1 cellular context compared by ENCODE assay signal in the genomic region with DNA sequence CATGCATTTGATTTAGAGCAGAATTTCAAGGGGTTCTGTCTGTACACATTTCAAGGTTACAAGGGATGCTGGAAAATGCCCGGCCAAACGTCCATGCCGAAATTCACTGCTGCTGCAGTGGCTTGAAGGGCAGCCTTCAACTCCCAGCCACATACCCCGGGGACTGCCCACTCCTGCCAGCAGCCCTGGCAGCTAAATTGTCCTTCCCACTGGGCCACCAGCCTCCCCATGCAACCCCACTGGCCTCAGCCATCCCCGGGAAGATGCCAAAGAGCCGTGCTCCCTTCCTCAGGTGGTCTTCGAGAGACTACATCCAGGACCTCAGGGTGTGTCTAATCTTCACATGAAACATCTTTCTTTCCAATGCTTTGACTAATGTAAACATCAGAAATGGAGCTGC.
TF ChIP-seq lines count a peak whose summit lies in the region.

No MANE protein-coding gene starts in this region.

TF ChIP-seq in H1, 55 proteins besides CTCF, POLR2A, EP300 and RAD21:
- TF ChIP-seq POLR2AphosphoS5 (IDR thresholded peaks at IDR 0.05; ENCODE audit: low read depth, low read length): no peak
- TF ChIP-seq KDM5A (IDR thresholded peaks at IDR 0.05; ENCODE audit: low read length): no peak
- TF ChIP-seq CEBPB (IDR thresholded peaks at IDR 0.05; ENCODE audit: low read depth, low read length): no peak
- TF ChIP-seq TAF1 (IDR thresholded peaks at IDR 0.05; ENCODE audit: low read depth, low read length): no peak
- TF ChIP-seq CTBP2 (IDR thresholded peaks at IDR 0.05; ENCODE audit: borderline replicate concordance, insufficient read depth, insufficient read length, low read length): no peak
- no peak for TF ChIP-seq MAFK (IDR thresholded peaks at IDR 0.05; ENCODE audit: low read depth, low read length)
- TF ChIP-seq CHD1 (IDR thresholded peaks at IDR 0.05; ENCODE audit: low read depth, low read length): no peak
- TF ChIP-seq TAF7 (optimal IDR thresholded peaks at IDR 0.05; ENCODE audit: borderline replicate concordance, low read depth, low read length): no peak
- no peak for TF ChIP-seq FOSL1 (IDR thresholded peaks at IDR 0.05; ENCODE audit: insufficient read depth, low read depth, low read length)
- no peak for TF ChIP-seq NANOG (IDR thresholded peaks at IDR 0.05; ENCODE audit: insufficient read depth, low read depth, low read length, poor library complexity, severe bottlenecking)
- TF ChIP-seq ASH2L (IDR thresholded peaks at IDR 0.05; ENCODE audit: low read length): no peak
- no peak for TF ChIP-seq CREB1 (IDR thresholded peaks at IDR 0.05)
- TF ChIP-seq YY1 (IDR thresholded peaks at IDR 0.05; ENCODE audit: low read depth, low read length): no peak
- TF ChIP-seq USF2 (IDR thresholded peaks at IDR 0.05; ENCODE audit: low read length): no peak
- TF ChIP-seq BRCA1 (IDR thresholded peaks at IDR 0.05; ENCODE audit: low read depth, low read length): no peak
- no peak for TF ChIP-seq RXRA (IDR thresholded peaks at IDR 0.05; ENCODE audit: insufficient read depth, low read depth, low read length)
- no peak for TF ChIP-seq EGR1 (IDR thresholded peaks at IDR 0.05; ENCODE audit: borderline replicate concordance, low read depth, low read length)
- no peak for TF ChIP-seq GABPA (IDR thresholded peaks at IDR 0.05; ENCODE audit: borderline replicate concordance, insufficient read depth, low read length)
- TF ChIP-seq JUN (IDR thresholded peaks at IDR 0.05; ENCODE audit: low read depth, low read length): no peak
- no peak for TF ChIP-seq ATF2 (IDR thresholded peaks at IDR 0.05; ENCODE audit: low read length)
TF ChIP-seq in H1: peak in this region for 0.
